In genomic region chr9:129571298-129572051, GRCh38 we compare ENCODE assay signal across 13 cellular contexts. TPM values are rescaled to one million over a fixed set of nuclear protein-coding genes. Genes with fewer than 3 reads are reported as not detected.
DNase-seq lines count a peak whose midpoint lies in the region; ATAC-seq and TF ChIP-seq lines count a peak whose summit lies in the region.
"Had no signal": no experiment of that assay in that cellular context is flagged by ENCODE, and none has a peak within 500 bp of the region (broad histone marks: within the 10 kb centered on the region; RNA-seq: fewer than 3 reads in every experiment).

No MANE protein-coding gene starts in this region.

- ATAC-seq in PC-3: no peak
- ATAC-seq in psoas muscle: no peak
- ATAC-seq in HG03039 (IDR thresholded peaks at IDR 0.05; ENCODE audit: unreplicated experiment): no peak

- H3K9me3 ChIP-seq in A673 (ENCODE audit: low read depth, low read length, poor library complexity, severe bottlenecking) (no peaks in the 10 kb centered on the region), PC-3 (ENCODE audit: low read length) (no peaks in the 10 kb centered on the region), esophagus muscularis mucosa (no peaks in the 10 kb centered on the region), psoas muscle (no peaks in the 10 kb centered on the region)
- H3K9me3 ChIP-seq: BE2C had no signal

- TF ChIP-seq EP300 in esophagus muscularis mucosa (IDR thresholded peaks at IDR 0.05): no peak

- H3K4me1 ChIP-seq in A673 (ENCODE audit: insufficient read depth, low read length, poor library complexity, severe bottlenecking): peaks cover 35% of the 10 kb centered on the region
- peaks cover 22% of the 10 kb centered on the region for H3K4me1 ChIP-seq in PC-3 (ENCODE audit: insufficient read depth, low read length)
- H3K4me1 ChIP-seq in esophagus muscularis mucosa: peaks cover 31 to 59% (median 42%) of the 10 kb centered on the region in 4 donors
- no peaks in the 10 kb centered on the region for H3K4me1 ChIP-seq in psoas muscle

- H3K27me3 ChIP-seq in A673 (replicated peaks; ENCODE audit: insufficient read depth, low read depth, low read length, poor library complexity) (no peaks in the 10 kb centered on the region), PC-3 (ENCODE audit: low read length) (no peaks in the 10 kb centered on the region), esophagus muscularis mucosa (no peaks in the 10 kb centered on the region), psoas muscle (ENCODE audit: insufficient read depth in 3 of 3, low read length in 2 of 3) (peaks cover 0 to 8% (median 0%) of the 10 kb centered on the region in 3 donors)
- H3K27me3 ChIP-seq: BE2C had no signal

- no TSS peak for BruUV-seq in A673 (replicated peaks; lab: Mats Ljungman, UMichigan)
- no TSS peak for BruUV-seq in PC-3 (replicated peaks; lab: Mats Ljungman, UMichigan)

- POLR2A ChIA-PET in A673 (lab: Charles Lee; ENCODE audit: low non-redundant PET) (no interaction called here), PC-3 (lab: Charles Lee; ENCODE audit: unreplicated experiment) (no interaction called here)

- DNase-seq in A673 (ENCODE audit: low spot score) (no peak), PC-3 (no peak), esophagus muscularis mucosa (ENCODE audit: extremely low spot score) (no peak), psoas muscle (no peak), NCI-H2196 (lab: John Stamatoyannopoulos, UW; ENCODE audit: unreplicated experiment) (no peak), HuH-7.5 (ENCODE audit: low spot score) (no peak)
- DNase-seq in activated naive CD4-positive, alpha-beta T cell treated with anti-CD3 and anti-CD28 coated beads, Interleukin-2, amount 50 U/mL, for 16 hours: no peak
- DNase-seq: activated T-cell treated with anti-CD3 and anti-CD28 coated beads, Interleukin-2, amount 50 U/mL, for 72 hours; glutamatergic neuron; Karpas-422; WERI-Rb-1 had no signal

- intact Hi-C loops in A673 (cut with micrococcal nuclease; ENCODE audit: unreplicated experiment): no loop called here
- intact Hi-C loops in PC-3 (cut with micrococcal nuclease): no loop called here
- intact Hi-C loops in esophagus muscularis mucosa (cut with DNase I): no loop called here
- intact Hi-C loops in psoas muscle (cut with DNase I): no loop called here

- peak overlapping the region; percentile 68; the same call in 1 of the 2 replicates for H2AFZ ChIP-seq in PC-3 (ENCODE audit: low read length)

- H3K27ac ChIP-seq in A673 (ENCODE audit: low read depth, low read length, poor library complexity, severe bottlenecking) (peak overlapping the region; percentile 79), PC-3 (ENCODE audit: low read length) (peak overlapping the region; percentile 74), esophagus muscularis mucosa (replicated peaks in 1 of 4) (peak overlapping the region; percentile 84 to 89 (median 88)), psoas muscle (peak overlapping the region; percentile 41)
- H3K27ac ChIP-seq: WERI-Rb-1 had no signal

- H3K36me3 ChIP-seq in A673 (ENCODE audit: insufficient read depth, low read length, poor library complexity, severe bottlenecking): no peaks in the 10 kb centered on the region
- H3K36me3 ChIP-seq in PC-3 (ENCODE audit: low read depth, low read length): no peaks in the 10 kb centered on the region
- no peaks in the 10 kb centered on the region for H3K36me3 ChIP-seq in esophagus muscularis mucosa
- H3K36me3 ChIP-seq in psoas muscle (ENCODE audit: insufficient read depth in 1 of 2, low read depth in 1 of 2): no peaks in the 10 kb centered on the region
- H3K36me3 ChIP-seq: BE2C, WERI-Rb-1 had no signal

- CTCF ChIA-PET in A673 (lab: Charles Lee): no interaction called here
- CTCF ChIA-PET in PC-3 (lab: Charles Lee): no interaction called here

- no peaks in the 10 kb centered on the region for H4K20me1 ChIP-seq in PC-3 (ENCODE audit: low read length)

- no peaks in the 10 kb centered on the region for H3F3A ChIP-seq in PC-3 (ENCODE audit: low read length, unreplicated experiment)

- H3K79me2 ChIP-seq in PC-3 (ENCODE audit: low read length): no peaks in the 10 kb centered on the region

- 88% methylated on average over 13 of the region's 13 CpGs for WGBS in esophagus muscularis mucosa
- WGBS in psoas muscle, 3 donors: 71 to 78% (median 72%) methylated on average over 13 of the region's 13 CpGs

- TF ChIP-seq CTCF in A673 (conservative IDR thresholded peaks at IDR 0.05; ENCODE audit: low read depth, low read length): no peak
- TF ChIP-seq CTCF in PC-3 (conservative IDR thresholded peaks at IDR 0.05; ENCODE audit: low read depth, low read length): no peak
- no peak for TF ChIP-seq CTCF in esophagus muscularis mucosa (IDR thresholded peaks at IDR 0.05)
- TF ChIP-seq CTCF in psoas muscle (IDR thresholded peaks at IDR 0.05): no peak

- TF ChIP-seq POLR2A in esophagus muscularis mucosa (IDR thresholded peaks at IDR 0.05; ENCODE audit: low read depth): no peak

- no peak overlapping the region for H3K4me3 ChIP-seq in A673 (ENCODE audit: low read depth, low read length, poor library complexity, severe bottlenecking)
- H3K4me3 ChIP-seq in PC-3 (ENCODE audit: low read length): no peak overlapping the region
- H3K4me3 ChIP-seq in esophagus muscularis mucosa: no peak overlapping the region
- no peak overlapping the region for H3K4me3 ChIP-seq in psoas muscle

- no peak overlapping the region for H3K4me2 ChIP-seq in PC-3 (ENCODE audit: low read length)

- H3K9ac ChIP-seq in PC-3 (ENCODE audit: low read length): peak overlapping the region; percentile 37; the same call in 1 of the 2 replicates

- no peaks in the 10 kb centered on the region for H3K9me2 ChIP-seq in PC-3 (replicated peaks; ENCODE audit: low read length)

RNA-seq across cellular contexts. Expression of gene C9orf50, which starts 49.4 kb away (rescaled TPM):
- total RNA-seq in A673 (2021): 0.28 TPM in 1 of 2 replicates, not detected in the other
- not detected in 2 replicates for total RNA-seq in PC-3 (2014; rRNA removed)
- under 1 TPM in 1 of 4 donors, not detected in 3; 0.34 TPM for total RNA-seq in esophagus muscularis mucosa
- not detected for total RNA-seq in psoas muscle
- polyA plus RNA-seq in psoas muscle: not detected

RNA-seq across cellular contexts. Expression of gene NTMT1, which starts 54.5 kb away (rescaled TPM):
- 82.8 and 87.1 TPM in 2 replicates for total RNA-seq in A673 (2021)
- 50.2 and 60.6 TPM in 2 replicates for total RNA-seq in PC-3 (2014; rRNA removed)
- total RNA-seq in esophagus muscularis mucosa: 10 to 100 TPM; 20.3 to 33.3 (median 31.9) TPM
- 10 to 100 TPM; 67.5 to 98.2 (median 72.0) TPM for total RNA-seq in psoas muscle
- 100 to 1,000 TPM in 2 of 3 donors, 10 to 100 TPM in 1; 92.9 to 178 (median 112) TPM for polyA plus RNA-seq in psoas muscle
